In the genomic region with DNA sequence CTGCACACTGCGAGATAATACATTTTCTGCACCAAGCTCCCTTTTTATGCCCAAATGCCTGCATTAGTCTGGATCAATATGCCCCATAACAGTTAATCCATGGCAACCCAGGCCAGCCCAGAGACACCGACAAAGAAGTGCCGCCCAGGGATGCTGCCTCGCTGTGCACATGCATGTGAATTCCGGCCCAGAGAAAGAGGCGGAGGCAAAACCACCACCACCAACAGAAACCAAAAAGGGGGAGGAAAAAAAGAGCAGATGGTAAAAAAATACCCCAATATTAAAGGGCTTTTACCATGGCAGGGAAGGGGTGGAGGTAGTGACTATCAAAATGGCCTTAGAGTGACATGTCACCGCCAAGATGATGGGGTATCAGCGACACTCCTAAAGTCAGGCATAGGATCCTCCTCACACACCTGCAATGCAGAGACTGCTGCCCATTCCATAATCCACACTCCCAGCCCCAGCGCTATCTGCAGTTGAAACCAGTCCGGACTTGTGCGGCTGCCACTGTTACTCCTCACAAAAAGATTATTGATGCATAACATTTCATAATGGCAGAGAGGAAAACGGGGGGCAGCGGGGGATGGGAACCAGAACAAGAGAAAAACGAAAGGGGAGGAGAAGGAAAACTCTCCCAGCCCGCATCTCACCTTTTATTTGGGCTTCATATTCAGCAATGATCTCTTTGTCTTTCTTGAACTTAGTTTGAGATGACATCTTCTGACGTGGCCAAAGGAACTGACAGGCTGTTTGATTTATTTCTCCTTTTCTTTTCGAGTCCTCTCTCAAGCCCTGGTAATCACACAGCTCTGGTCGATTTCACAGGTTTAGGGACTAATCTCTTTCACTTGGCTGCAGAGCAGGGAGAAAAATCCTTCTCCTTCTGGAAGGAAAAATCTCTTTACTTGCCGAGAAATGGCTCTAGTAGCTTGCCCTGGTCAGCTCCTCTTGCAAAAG, we compare ENCODE assay signal across 8 cellular contexts. TPM values are rescaled to one million over a fixed set of nuclear protein-coding genes. Genes with fewer than 3 reads are reported as not detected.
DNase-seq lines count a peak whose midpoint lies in the region; ATAC-seq, FAIRE-seq and TF ChIP-seq lines count a peak whose summit lies in the region.

No MANE protein-coding gene starts in this region.

- TF ChIP-seq POLR2A in suprapubic skin (IDR thresholded peaks at IDR 0.05) = no peak

- H3K9me3 ChIP-seq in CD8-positive, alpha-beta memory T cell (ENCODE audit: low read length) = no peaks in the 10 kb centered on the region
- H3K9me3 ChIP-seq in adipocyte (ENCODE audit: control insufficient read depth, low read length) (no peaks in the 10 kb centered on the region), left lung (no peaks in the 10 kb centered on the region), suprapubic skin (no peaks in the 10 kb centered on the region)

- H3K27ac ChIP-seq in CD8-positive, alpha-beta memory T cell (ENCODE audit: low read depth, low read length) = no peak overlapping the region
- no peak overlapping the region for H3K27ac ChIP-seq in left lung
- H3K27ac ChIP-seq in suprapubic skin = peak overlapping the region; percentile 61

- H3K36me3 ChIP-seq in CD8-positive, alpha-beta memory T cell (ENCODE audit: insufficient read depth, low read length) = no peaks in the 10 kb centered on the region
- H3K36me3 ChIP-seq in adipocyte (ENCODE audit: control insufficient read depth, insufficient read depth, low read length, severe bottlenecking) (no peaks in the 10 kb centered on the region), left lung (no peaks in the 10 kb centered on the region), suprapubic skin (no peaks in the 10 kb centered on the region)

- peak in 1 of 5 donors; percentile 7 for DNase-seq in CD8-positive, alpha-beta memory T cell
- DNase-seq in LNCaP clone FGC (ENCODE audit: low read depth) (no peak), adipocyte (ENCODE audit: low read depth) (peak; percentile 22), left lung (no peak), suprapubic skin (ENCODE audit: low spot score in 2 of 2) (no peak), HTR-8/SVneo (ENCODE audit: insufficient read length, low spot score) (no peak), omental fat pad (ENCODE audit: low spot score) (no peak)

- TF ChIP-seq EP300 in suprapubic skin (IDR thresholded peaks at IDR 0.05) = no peak

- peaks cover 5 to 29% of the 10 kb centered on the region in 2 donors for H3K27me3 Mint-ChIP-seq in CD8-positive, alpha-beta memory T cell

- CTCF ChIA-PET in CD8-positive, alpha-beta memory T cell (lab: Charles Lee) = interaction anchor here (0.8 to 1.5 kb wide), 2 partner anchors 17 to 54 kb away, joined by 3 to 6 read pairs; no protein-coding TSS in a partner anchor

- peak overlapping the region; percentile 83 for H3K4me3 ChIP-seq in CD8-positive, alpha-beta memory T cell (ENCODE audit: low read length)
- peak overlapping the region; percentile 67 for H3K4me3 ChIP-seq in LNCaP clone FGC (ENCODE audit: low read depth, low read length)
- peak overlapping the region; percentile 86 for H3K4me3 ChIP-seq in adipocyte (ENCODE audit: low read length)
- H3K4me3 ChIP-seq in left lung = peak overlapping the region; percentile 41 to 42
- H3K4me3 ChIP-seq in suprapubic skin = peak overlapping the region; percentile 59

- peak overlapping the region; percentile 73 for H3K9ac ChIP-seq in adipocyte (ENCODE audit: low read length)

- peak overlapping the region in 6 of 8 donors; percentile 8 to 84 (median 35) for H3K27ac Mint-ChIP-seq in CD8-positive, alpha-beta memory T cell

- no peaks in the 10 kb centered on the region for H3K27me3 ChIP-seq in CD8-positive, alpha-beta memory T cell (ENCODE audit: insufficient read depth, low read length, poor library complexity, severe bottlenecking)
- H3K27me3 ChIP-seq in adipocyte (replicated peaks; ENCODE audit: control insufficient read depth, insufficient read depth, low read length) = no peaks in the 10 kb centered on the region
- H3K27me3 ChIP-seq in left lung = peaks cover 0 to 7% of the 10 kb centered on the region in 2 donors
- no peaks in the 10 kb centered on the region for H3K27me3 ChIP-seq in suprapubic skin

- 8% methylated on average over 19 of the region's 19 CpGs for WGBS in suprapubic skin

- POLR2A ChIA-PET in CD8-positive, alpha-beta memory T cell (lab: Charles Lee) = no interaction called here

- H3K4me1 Mint-ChIP-seq in CD8-positive, alpha-beta memory T cell = peaks cover 14 to 22% (median 21%) of the 10 kb centered on the region in 3 donors

- H3K9me3 Mint-ChIP-seq in CD8-positive, alpha-beta memory T cell = no peaks in the 10 kb centered on the region

- H3K4me1 ChIP-seq in CD8-positive, alpha-beta memory T cell (ENCODE audit: insufficient read depth, low read length) = peaks cover 9% of the 10 kb centered on the region
- H3K4me1 ChIP-seq in adipocyte (ENCODE audit: control insufficient read depth, insufficient read depth, low read length) = peaks cover 18% of the 10 kb centered on the region
- H3K4me1 ChIP-seq in left lung = peaks cover 2 to 22% of the 10 kb centered on the region in 2 donors
- peaks cover 25% of the 10 kb centered on the region for H3K4me1 ChIP-seq in suprapubic skin

- FAIRE-seq in HTR-8/SVneo (lab: Jason Lieb, UNC) = no peak

- no peak for TF ChIP-seq CTCF in LNCaP clone FGC (IDR thresholded peaks at IDR 0.05; ENCODE audit: control insufficient read depth, extremely low read depth, insufficient read depth)
- no peak for TF ChIP-seq CTCF in left lung (IDR thresholded peaks at IDR 0.05)
- TF ChIP-seq CTCF in suprapubic skin (IDR thresholded peaks at IDR 0.05) = no peak
- no peak for TF ChIP-seq CTCF in omental fat pad (IDR thresholded peaks at IDR 0.05)

- ATAC-seq in left lung (peak; percentile 35), omental fat pad (ENCODE audit: low FRiP score) (no peak), GM19035 (IDR thresholded peaks at IDR 0.05; ENCODE audit: unreplicated experiment) (no peak)

- intact Hi-C loops in left lung (cut with DNase I) = no loop called here

- H3K4me3 Mint-ChIP-seq in CD8-positive, alpha-beta memory T cell = peak overlapping the region; percentile 83 to 93 (median 89)

- H3K36me3 Mint-ChIP-seq in CD8-positive, alpha-beta memory T cell = no peaks in the 10 kb centered on the region

RNA-seq across cellular contexts. Expression of gene SRGAP3, which starts 0.9 kb away (rescaled TPM):
- 1 to 10 TPM in 1 of 2 experiments, under 1 TPM in 1; 0.84 to 1.1 TPM for total RNA-seq in CD8-positive, alpha-beta memory T cell
- polyA plus RNA-seq in CD8-positive, alpha-beta memory T cell = 2.1 TPM
- total RNA-seq in left lung (1 to 10 TPM; 5.1 to 6.8 TPM), suprapubic skin (10 to 100 TPM; 13.1 to 84.9 (median 27.4) TPM), omental fat pad (1 to 10 TPM; 3.0 to 5.3 (median 3.6) TPM)
